In the genomic region with DNA sequence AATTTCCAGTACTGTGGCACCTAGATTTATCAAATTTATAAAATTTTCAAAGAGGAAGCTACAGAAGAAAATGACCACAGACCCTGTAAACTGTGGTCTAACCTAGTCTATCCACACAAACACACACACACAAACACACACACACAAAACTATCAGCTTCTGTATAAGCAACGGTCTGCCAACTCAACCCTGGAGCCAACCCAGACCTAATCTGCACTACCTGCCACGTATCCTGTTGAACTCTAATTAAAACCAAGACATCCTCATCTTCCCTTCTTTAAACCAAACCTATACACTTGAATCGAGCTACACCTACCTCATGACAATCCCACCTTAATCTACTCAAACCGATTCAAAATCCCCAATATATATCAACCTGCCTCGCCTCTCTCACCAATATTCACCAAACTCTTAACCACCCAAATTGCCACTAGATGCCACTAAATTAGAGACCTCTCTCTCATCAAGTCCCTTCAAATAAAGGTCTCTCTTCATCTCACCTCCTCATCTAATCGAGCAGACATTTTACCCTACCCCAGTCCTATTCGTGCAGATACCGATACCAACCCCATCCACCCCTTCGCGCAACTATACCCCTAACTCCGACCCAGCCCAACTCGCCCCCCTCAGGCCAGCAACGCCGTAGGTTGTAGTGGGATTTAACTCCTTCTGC, we compare ENCODE assay signal across 1 cellular context.
A peak's percentile ranks its signal among the peaks of the same experiment; 100 is the strongest.
TF ChIP-seq lines count a peak whose summit lies in the region.

No MANE protein-coding gene starts in this region.

TF ChIP-seq in HepG2, 621 proteins besides CTCF, POLR2A, EP300 and RAD21 (continued from another document and continues in another):
- TF ChIP-seq, protein P1, sequence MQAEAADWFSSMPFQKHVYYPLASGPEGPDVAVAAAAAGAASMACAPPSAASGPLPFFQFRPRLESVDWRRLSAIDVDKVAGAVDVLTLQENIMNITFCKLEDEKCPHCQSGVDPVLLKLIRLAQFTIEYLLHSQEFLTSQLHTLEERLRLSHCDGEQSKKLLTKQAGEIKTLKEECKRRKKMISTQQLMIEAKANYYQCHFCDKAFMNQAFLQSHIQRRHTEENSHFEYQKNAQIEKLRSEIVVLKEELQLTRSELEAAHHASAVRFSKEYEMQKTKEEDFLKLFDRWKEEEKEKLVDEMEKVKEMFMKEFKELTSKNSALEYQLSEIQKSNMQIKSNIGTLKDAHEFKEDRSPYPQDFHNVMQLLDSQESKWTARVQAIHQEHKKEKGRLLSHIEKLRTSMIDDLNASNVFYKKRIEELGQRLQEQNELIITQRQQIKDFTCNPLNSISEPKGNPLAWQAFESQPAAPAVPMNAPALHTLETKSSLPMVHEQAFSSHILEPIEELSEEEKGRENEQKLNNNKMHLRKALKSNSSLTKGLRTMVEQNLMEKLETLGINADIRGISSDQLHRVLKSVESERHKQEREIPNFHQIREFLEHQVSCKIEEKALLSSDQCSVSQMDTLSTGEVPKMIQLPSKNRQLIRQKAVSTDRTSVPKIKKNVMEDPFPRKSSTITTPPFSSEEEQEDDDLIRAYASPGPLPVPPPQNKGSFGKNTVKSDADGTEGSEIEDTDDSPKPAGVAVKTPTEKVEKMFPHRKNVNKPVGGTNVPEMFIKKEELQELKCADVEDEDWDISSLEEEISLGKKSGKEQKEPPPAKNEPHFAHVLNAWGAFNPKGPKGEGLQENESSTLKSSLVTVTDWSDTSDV (CRISPR knock-in tag; IDR thresholded peaks at IDR 0.05) = no peak
- no peak for TF ChIP-seq TARDBP (CRISPR knock-in tag; IDR thresholded peaks at IDR 0.05)
- peak; percentile 91; the same call in 1 of the 2 replicates for TF ChIP-seq ARID2 (CRISPR knock-in tag; IDR thresholded peaks at IDR 0.05; ENCODE audit: borderline replicate concordance)
- TF ChIP-seq ZNF709 (CRISPR knock-in tag; IDR thresholded peaks at IDR 0.05) = no peak
- no peak for TF ChIP-seq JUNB (CRISPR knock-in tag; IDR thresholded peaks at IDR 0.05; ENCODE audit: borderline replicate concordance)
- TF ChIP-seq ZNF567 (CRISPR knock-in tag; IDR thresholded peaks at IDR 0.05; ENCODE audit: borderline replicate concordance) = no peak
- no peak for TF ChIP-seq ATAD3A (CRISPR knock-in tag; IDR thresholded peaks at IDR 0.05)
- no peak for TF ChIP-seq RFXAP (CRISPR knock-in tag; IDR thresholded peaks at IDR 0.05; ENCODE audit: borderline replicate concordance)
- TF ChIP-seq, protein P2, sequence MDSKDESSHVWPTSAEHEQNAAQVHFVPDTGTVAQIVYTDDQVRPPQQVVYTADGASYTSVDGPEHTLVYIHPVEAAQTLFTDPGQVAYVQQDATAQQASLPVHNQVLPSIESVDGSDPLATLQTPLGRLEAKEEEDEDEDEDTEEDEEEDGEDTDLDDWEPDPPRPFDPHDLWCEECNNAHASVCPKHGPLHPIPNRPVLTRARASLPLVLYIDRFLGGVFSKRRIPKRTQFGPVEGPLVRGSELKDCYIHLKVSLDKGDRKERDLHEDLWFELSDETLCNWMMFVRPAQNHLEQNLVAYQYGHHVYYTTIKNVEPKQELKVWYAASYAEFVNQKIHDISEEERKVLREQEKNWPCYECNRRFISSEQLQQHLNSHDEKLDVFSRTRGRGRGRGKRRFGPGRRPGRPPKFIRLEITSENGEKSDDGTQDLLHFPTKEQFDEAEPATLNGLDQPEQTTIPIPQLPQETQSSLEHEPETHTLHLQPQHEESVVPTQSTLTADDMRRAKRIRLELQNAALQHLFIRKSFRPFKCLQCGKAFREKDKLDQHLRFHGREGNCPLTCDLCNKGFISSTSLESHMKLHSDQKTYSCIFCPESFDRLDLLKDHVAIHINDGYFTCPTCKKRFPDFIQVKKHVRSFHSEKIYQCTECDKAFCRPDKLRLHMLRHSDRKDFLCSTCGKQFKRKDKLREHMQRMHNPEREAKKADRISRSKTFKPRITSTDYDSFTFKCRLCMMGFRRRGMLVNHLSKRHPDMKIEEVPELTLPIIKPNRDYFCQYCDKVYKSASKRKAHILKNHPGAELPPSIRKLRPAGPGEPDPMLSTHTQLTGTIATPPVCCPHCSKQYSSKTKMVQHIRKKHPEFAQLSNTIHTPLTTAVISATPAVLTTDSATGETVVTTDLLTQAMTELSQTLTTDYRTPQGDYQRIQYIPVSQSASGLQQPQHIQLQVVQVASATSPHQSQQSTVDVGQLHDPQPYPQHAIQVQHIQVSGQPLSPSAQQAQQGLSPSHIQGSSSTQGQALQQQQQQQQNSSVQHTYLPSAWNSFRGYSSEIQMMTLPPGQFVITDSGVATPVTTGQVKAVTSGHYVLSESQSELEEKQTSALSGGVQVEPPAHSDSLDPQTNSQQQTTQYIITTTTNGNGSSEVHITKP (CRISPR knock-in tag; IDR thresholded peaks at IDR 0.05; ENCODE audit: low read depth) = no peak
- TF ChIP-seq, protein P3, sequence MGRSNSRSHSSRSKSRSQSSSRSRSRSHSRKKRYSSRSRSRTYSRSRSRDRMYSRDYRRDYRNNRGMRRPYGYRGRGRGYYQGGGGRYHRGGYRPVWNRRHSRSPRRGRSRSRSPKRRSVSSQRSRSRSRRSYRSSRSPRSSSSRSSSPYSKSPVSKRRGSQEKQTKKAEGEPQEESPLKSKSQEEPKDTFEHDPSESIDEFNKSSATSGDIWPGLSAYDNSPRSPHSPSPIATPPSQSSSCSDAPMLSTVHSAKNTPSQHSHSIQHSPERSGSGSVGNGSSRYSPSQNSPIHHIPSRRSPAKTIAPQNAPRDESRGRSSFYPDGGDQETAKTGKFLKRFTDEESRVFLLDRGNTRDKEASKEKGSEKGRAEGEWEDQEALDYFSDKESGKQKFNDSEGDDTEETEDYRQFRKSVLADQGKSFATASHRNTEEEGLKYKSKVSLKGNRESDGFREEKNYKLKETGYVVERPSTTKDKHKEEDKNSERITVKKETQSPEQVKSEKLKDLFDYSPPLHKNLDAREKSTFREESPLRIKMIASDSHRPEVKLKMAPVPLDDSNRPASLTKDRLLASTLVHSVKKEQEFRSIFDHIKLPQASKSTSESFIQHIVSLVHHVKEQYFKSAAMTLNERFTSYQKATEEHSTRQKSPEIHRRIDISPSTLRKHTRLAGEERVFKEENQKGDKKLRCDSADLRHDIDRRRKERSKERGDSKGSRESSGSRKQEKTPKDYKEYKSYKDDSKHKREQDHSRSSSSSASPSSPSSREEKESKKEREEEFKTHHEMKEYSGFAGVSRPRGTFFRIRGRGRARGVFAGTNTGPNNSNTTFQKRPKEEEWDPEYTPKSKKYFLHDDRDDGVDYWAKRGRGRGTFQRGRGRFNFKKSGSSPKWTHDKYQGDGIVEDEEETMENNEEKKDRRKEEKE (IDR thresholded peaks at IDR 0.05) = no peak
- TF ChIP-seq, protein P4, sequence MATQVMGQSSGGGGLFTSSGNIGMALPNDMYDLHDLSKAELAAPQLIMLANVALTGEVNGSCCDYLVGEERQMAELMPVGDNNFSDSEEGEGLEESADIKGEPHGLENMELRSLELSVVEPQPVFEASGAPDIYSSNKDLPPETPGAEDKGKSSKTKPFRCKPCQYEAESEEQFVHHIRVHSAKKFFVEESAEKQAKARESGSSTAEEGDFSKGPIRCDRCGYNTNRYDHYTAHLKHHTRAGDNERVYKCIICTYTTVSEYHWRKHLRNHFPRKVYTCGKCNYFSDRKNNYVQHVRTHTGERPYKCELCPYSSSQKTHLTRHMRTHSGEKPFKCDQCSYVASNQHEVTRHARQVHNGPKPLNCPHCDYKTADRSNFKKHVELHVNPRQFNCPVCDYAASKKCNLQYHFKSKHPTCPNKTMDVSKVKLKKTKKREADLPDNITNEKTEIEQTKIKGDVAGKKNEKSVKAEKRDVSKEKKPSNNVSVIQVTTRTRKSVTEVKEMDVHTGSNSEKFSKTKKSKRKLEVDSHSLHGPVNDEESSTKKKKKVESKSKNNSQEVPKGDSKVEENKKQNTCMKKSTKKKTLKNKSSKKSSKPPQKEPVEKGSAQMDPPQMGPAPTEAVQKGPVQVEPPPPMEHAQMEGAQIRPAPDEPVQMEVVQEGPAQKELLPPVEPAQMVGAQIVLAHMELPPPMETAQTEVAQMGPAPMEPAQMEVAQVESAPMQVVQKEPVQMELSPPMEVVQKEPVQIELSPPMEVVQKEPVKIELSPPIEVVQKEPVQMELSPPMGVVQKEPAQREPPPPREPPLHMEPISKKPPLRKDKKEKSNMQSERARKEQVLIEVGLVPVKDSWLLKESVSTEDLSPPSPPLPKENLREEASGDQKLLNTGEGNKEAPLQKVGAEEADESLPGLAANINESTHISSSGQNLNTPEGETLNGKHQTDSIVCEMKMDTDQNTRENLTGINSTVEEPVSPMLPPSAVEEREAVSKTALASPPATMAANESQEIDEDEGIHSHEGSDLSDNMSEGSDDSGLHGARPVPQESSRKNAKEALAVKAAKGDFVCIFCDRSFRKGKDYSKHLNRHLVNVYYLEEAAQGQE (IDR thresholded peaks at IDR 0.05; ENCODE audit: borderline replicate concordance in 1 of 2, low read depth in 1 of 2, low read length in 2 of 2) = 0 out of 4 replicates have a peak, but pooled peaks of 1 of the 2 experiments have one; percentile 32
- no peak for TF ChIP-seq KDM4B (CRISPR knock-in tag; IDR thresholded peaks at IDR 0.05)
- TF ChIP-seq, protein P5, sequence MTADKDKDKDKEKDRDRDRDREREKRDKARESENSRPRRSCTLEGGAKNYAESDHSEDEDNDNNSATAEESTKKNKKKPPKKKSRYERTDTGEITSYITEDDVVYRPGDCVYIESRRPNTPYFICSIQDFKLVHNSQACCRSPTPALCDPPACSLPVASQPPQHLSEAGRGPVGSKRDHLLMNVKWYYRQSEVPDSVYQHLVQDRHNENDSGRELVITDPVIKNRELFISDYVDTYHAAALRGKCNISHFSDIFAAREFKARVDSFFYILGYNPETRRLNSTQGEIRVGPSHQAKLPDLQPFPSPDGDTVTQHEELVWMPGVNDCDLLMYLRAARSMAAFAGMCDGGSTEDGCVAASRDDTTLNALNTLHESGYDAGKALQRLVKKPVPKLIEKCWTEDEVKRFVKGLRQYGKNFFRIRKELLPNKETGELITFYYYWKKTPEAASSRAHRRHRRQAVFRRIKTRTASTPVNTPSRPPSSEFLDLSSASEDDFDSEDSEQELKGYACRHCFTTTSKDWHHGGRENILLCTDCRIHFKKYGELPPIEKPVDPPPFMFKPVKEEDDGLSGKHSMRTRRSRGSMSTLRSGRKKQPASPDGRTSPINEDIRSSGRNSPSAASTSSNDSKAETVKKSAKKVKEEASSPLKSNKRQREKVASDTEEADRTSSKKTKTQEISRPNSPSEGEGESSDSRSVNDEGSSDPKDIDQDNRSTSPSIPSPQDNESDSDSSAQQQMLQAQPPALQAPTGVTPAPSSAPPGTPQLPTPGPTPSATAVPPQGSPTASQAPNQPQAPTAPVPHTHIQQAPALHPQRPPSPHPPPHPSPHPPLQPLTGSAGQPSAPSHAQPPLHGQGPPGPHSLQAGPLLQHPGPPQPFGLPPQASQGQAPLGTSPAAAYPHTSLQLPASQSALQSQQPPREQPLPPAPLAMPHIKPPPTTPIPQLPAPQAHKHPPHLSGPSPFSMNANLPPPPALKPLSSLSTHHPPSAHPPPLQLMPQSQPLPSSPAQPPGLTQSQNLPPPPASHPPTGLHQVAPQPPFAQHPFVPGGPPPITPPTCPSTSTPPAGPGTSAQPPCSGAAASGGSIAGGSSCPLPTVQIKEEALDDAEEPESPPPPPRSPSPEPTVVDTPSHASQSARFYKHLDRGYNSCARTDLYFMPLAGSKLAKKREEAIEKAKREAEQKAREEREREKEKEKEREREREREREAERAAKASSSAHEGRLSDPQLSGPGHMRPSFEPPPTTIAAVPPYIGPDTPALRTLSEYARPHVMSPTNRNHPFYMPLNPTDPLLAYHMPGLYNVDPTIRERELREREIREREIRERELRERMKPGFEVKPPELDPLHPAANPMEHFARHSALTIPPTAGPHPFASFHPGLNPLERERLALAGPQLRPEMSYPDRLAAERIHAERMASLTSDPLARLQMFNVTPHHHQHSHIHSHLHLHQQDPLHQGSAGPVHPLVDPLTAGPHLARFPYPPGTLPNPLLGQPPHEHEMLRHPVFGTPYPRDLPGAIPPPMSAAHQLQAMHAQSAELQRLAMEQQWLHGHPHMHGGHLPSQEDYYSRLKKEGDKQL (CRISPR knock-in tag; IDR thresholded peaks at IDR 0.05; ENCODE audit: low read depth) = no peak
- TF ChIP-seq CREB1 (IDR thresholded peaks at IDR 0.05) = no peak
- no peak for TF ChIP-seq CREB1 (CRISPR knock-in tag; IDR thresholded peaks at IDR 0.05)
- TF ChIP-seq SOX6 (IDR thresholded peaks at IDR 0.05) = no peak
- TF ChIP-seq SOX6 (CRISPR knock-in tag; IDR thresholded peaks at IDR 0.05) = no peak
- TF ChIP-seq, protein P6, sequence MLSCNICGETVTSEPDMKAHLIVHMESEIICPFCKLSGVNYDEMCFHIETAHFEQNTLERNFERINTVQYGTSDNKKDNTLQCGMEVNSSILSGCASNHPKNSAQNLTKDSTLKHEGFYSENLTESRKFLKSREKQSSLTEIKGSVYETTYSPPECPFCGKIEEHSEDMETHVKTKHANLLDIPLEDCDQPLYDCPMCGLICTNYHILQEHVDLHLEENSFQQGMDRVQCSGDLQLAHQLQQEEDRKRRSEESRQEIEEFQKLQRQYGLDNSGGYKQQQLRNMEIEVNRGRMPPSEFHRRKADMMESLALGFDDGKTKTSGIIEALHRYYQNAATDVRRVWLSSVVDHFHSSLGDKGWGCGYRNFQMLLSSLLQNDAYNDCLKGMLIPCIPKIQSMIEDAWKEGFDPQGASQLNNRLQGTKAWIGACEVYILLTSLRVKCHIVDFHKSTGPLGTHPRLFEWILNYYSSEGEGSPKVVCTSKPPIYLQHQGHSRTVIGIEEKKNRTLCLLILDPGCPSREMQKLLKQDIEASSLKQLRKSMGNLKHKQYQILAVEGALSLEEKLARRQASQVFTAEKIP (CRISPR knock-in tag; IDR thresholded peaks at IDR 0.05; ENCODE audit: borderline replicate concordance) = no peak
- TF ChIP-seq ZFP1 (CRISPR knock-in tag; IDR thresholded peaks at IDR 0.05) = no peak
- TF ChIP-seq, protein P7, sequence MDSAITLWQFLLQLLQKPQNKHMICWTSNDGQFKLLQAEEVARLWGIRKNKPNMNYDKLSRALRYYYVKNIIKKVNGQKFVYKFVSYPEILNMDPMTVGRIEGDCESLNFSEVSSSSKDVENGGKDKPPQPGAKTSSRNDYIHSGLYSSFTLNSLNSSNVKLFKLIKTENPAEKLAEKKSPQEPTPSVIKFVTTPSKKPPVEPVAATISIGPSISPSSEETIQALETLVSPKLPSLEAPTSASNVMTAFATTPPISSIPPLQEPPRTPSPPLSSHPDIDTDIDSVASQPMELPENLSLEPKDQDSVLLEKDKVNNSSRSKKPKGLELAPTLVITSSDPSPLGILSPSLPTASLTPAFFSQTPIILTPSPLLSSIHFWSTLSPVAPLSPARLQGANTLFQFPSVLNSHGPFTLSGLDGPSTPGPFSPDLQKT (CRISPR knock-in tag; IDR thresholded peaks at IDR 0.05; ENCODE audit: borderline replicate concordance) = no peak
- TF ChIP-seq FOXA3 (CRISPR knock-in tag; IDR thresholded peaks at IDR 0.05) = no peak; the same call in 1 of the 2 replicates
